In genomic region chr21:43414576-43414975, GRCh38 we compare ENCODE assay signal across 7 cellular contexts. TPM values are rescaled to one million over a fixed set of nuclear protein-coding genes. Genes with fewer than 3 reads are reported as not detected.
DNase-seq lines count a peak whose midpoint lies in the region; ATAC-seq, FAIRE-seq and TF ChIP-seq lines count a peak whose summit lies in the region.
"Not testable (repeated sequence)": the region's sequence is repeated elsewhere in the genome, so short reads cannot be mapped to it uniquely, and the experiment has no call there.

No MANE protein-coding gene starts in this region.

- BruUV-seq in GM12878 (replicated peaks; lab: Mats Ljungman, UMichigan), result not testable (repeated sequence)

- DNase-seq in CD8-positive, alpha-beta T cell; T-helper 17 cell; activated CD8-positive, alpha-beta T cell treated with anti-CD3 and anti-CD28 coated beads for 36 hours; activated naive CD4-positive, alpha-beta T cell treated with anti-CD3 and anti-CD28 coated beads for 36 hours; GM12878 (ENCODE audit: low read depth, low spot score); memory B cell (ENCODE audit: low spot score in 2 of 2); stimulated activated naive B cell treated with anti-CD40 and anti-IgM and Interleukin-4, amounts not matched to agents 10 μg/mL and 1 μg/mL and 100 μg/mL, for 72 hours: not testable (repeated sequence)

- WGBS in GM12878 (ENCODE audit: insufficient coverage, insufficient replicate concordance, low lambda C conversion rate, missing lambda C conversion rate), result no CpG with 5 or more reads among the region's 5 CpGs

- RAD21 ChIA-PET in GM12878 (lab: Charles Lee; ENCODE audit: unreplicated experiment), result not testable (repeated sequence)

- TF ChIP-seq POLR2A in GM12878 (IDR thresholded peaks at IDR 0.05; ENCODE audit: low read depth, low read length), result not testable (repeated sequence)

- not testable (repeated sequence) for H3K36me3 Mint-ChIP-seq in CD8-positive, alpha-beta T cell; T-helper 17 cell (ENCODE audit: low read depth); activated CD8-positive, alpha-beta T cell treated with anti-CD3 and anti-CD28 coated beads for 36 hours (ENCODE audit: low read depth); activated naive CD4-positive, alpha-beta T cell treated with anti-CD3 and anti-CD28 coated beads for 36 hours (ENCODE audit: low read depth); memory B cell; stimulated activated naive B cell treated with anti-CD40 and anti-IgM and Interleukin-4, amounts not matched to agents 10 μg/mL and 1 μg/mL and 100 μg/mL, for 72 hours

- SMC1A ChIA-PET in GM12878 (lab: Charles Lee; ENCODE audit: uncharacterized antibody, unreplicated experiment), result not testable (repeated sequence)

- H3K27ac Mint-ChIP-seq in CD8-positive, alpha-beta T cell, result peak overlapping the region; percentile 88
- H3K27ac Mint-ChIP-seq in T-helper 17 cell; memory B cell; stimulated activated naive B cell treated with anti-CD40 and anti-IgM and Interleukin-4, amounts not matched to agents 10 μg/mL and 1 μg/mL and 100 μg/mL, for 72 hours: not testable (repeated sequence)
- peak overlapping the region; percentile 59 for H3K27ac Mint-ChIP-seq in activated CD8-positive, alpha-beta T cell treated with anti-CD3 and anti-CD28 coated beads for 36 hours
- peak overlapping the region; percentile 61 for H3K27ac Mint-ChIP-seq in activated naive CD4-positive, alpha-beta T cell treated with anti-CD3 and anti-CD28 coated beads for 36 hours

- TF ChIP-seq CTCF in CD8-positive, alpha-beta T cell (IDR thresholded peaks at IDR 0.05); activated CD8-positive, alpha-beta T cell treated with anti-CD3 and anti-CD28 coated beads for 36 hours (IDR thresholded peaks at IDR 0.05); GM12878 (IDR thresholded peaks at IDR 0.05 in 2 of 3, conservative IDR thresholded peaks at IDR 0.05 in 1 of 3; ENCODE audit: control insufficient read depth in 2 of 3, extremely low read depth in 1 of 3, insufficient read depth in 1 of 3, low read depth in 3 of 3, low read length in 3 of 3): not testable (repeated sequence)

- ATAC-seq in CD8-positive, alpha-beta T cell, result peak; percentile 58
- ATAC-seq in T-helper 17 cell (peak; percentile 68), GM12878 (peak; percentile 11; the same call in 2 of the 3 replicates), memory B cell (ENCODE audit: low read depth) (peak; percentile 7)
- peak; percentile 25 for ATAC-seq in activated CD8-positive, alpha-beta T cell treated with anti-CD3 and anti-CD28 coated beads for 36 hours
- peak; percentile 7 to 12 for ATAC-seq in stimulated activated naive B cell treated with anti-CD40 and anti-IgM and Interleukin-4, amounts not matched to agents 10 μg/mL and 1 μg/mL and 100 μg/mL, for 72 hours (replicated peaks)

- H3K79me2 ChIP-seq in GM12878 (ENCODE audit: control insufficient read depth, insufficient read depth, low read length), result not testable (repeated sequence)

- intact Hi-C loops in CD8-positive, alpha-beta T cell (cut with DNase I, micrococcal nuclease); activated CD8-positive, alpha-beta T cell treated with anti-CD3 and anti-CD28 coated beads for 36 hours (cut with micrococcal nuclease); activated naive CD4-positive, alpha-beta T cell treated with anti-CD3 and anti-CD28 coated beads for 36 hours (cut with micrococcal nuclease); GM12878 (cut with micrococcal nuclease; ENCODE audit: unreplicated experiment): not testable (repeated sequence)

- not testable (repeated sequence) for H3K36me3 ChIP-seq in CD8-positive, alpha-beta T cell (ENCODE audit: insufficient read depth, low read length); GM12878 (ENCODE audit: control insufficient read depth in 2 of 2, insufficient read depth in 2 of 2, low read length in 1 of 2)

- not testable (repeated sequence) for H3K27ac ChIP-seq in CD8-positive, alpha-beta T cell (ENCODE audit: low read depth, low read length); GM12878 (ENCODE audit: control insufficient read depth, insufficient read depth)

- not testable (repeated sequence) for H3K27me3 Mint-ChIP-seq in CD8-positive, alpha-beta T cell (ENCODE audit: low read depth); T-helper 17 cell; activated CD8-positive, alpha-beta T cell treated with anti-CD3 and anti-CD28 coated beads for 36 hours; activated naive CD4-positive, alpha-beta T cell treated with anti-CD3 and anti-CD28 coated beads for 36 hours (ENCODE audit: low read depth); memory B cell; stimulated activated naive B cell treated with anti-CD40 and anti-IgM and Interleukin-4, amounts not matched to agents 10 μg/mL and 1 μg/mL and 100 μg/mL, for 72 hours

- POLR2A ChIA-PET in CD8-positive, alpha-beta T cell (lab: Charles Lee); activated CD8-positive, alpha-beta T cell treated with anti-CD3 and anti-CD28 coated beads for 36 hours (lab: Charles Lee); GM12878 (lab: Charles Lee): not testable (repeated sequence)

- H3K4me3 ChIP-seq in CD8-positive, alpha-beta T cell (ENCODE audit: low read depth, low read length); GM12878: not testable (repeated sequence)

- not testable (repeated sequence) for H2AFZ ChIP-seq in GM12878 (ENCODE audit: control insufficient read depth, low read depth, low read length)

- not testable (repeated sequence) for TF ChIP-seq EP300 in GM12878 (IDR thresholded peaks at IDR 0.05; ENCODE audit: borderline replicate concordance in 1 of 2, control insufficient read depth in 1 of 2, low read depth in 2 of 2, low read length in 2 of 2)

- in situ Hi-C loops in GM12878 (cut with MboI), result not testable (repeated sequence)

- not testable (repeated sequence) for H3K4me1 Mint-ChIP-seq in CD8-positive, alpha-beta T cell (ENCODE audit: low read depth); T-helper 17 cell; activated CD8-positive, alpha-beta T cell treated with anti-CD3 and anti-CD28 coated beads for 36 hours (ENCODE audit: low read depth); activated naive CD4-positive, alpha-beta T cell treated with anti-CD3 and anti-CD28 coated beads for 36 hours (ENCODE audit: low read depth); memory B cell; stimulated activated naive B cell treated with anti-CD40 and anti-IgM and Interleukin-4, amounts not matched to agents 10 μg/mL and 1 μg/mL and 100 μg/mL, for 72 hours

- not testable (repeated sequence) for H3K27me3 ChIP-seq in CD8-positive, alpha-beta T cell (ENCODE audit: insufficient read depth, low read length); GM12878 (replicated peaks in 1 of 2; ENCODE audit: control insufficient read depth in 2 of 2, insufficient read depth in 2 of 2, low read length in 1 of 2)

- not testable (repeated sequence) for H3K9me3 Mint-ChIP-seq in CD8-positive, alpha-beta T cell; activated CD8-positive, alpha-beta T cell treated with anti-CD3 and anti-CD28 coated beads for 36 hours; activated naive CD4-positive, alpha-beta T cell treated with anti-CD3 and anti-CD28 coated beads for 36 hours; memory B cell; stimulated activated naive B cell treated with anti-CD40 and anti-IgM and Interleukin-4, amounts not matched to agents 10 μg/mL and 1 μg/mL and 100 μg/mL, for 72 hours

- H3K4me2 ChIP-seq in GM12878 (ENCODE audit: control insufficient read depth, insufficient read depth), result not testable (repeated sequence)

- not testable (repeated sequence) for TF ChIP-seq RAD21 in GM12878 (IDR thresholded peaks at IDR 0.05; ENCODE audit: insufficient read depth, low read depth, low read length)

- H3K4me1 ChIP-seq in CD8-positive, alpha-beta T cell (ENCODE audit: insufficient read depth, low read length); GM12878 (ENCODE audit: control insufficient read depth, insufficient read depth, low read length): not testable (repeated sequence)

- H4K20me1 ChIP-seq in GM12878 (ENCODE audit: control insufficient read depth, insufficient read depth), result not testable (repeated sequence)

- H3K4me3 Mint-ChIP-seq in CD8-positive, alpha-beta T cell; activated CD8-positive, alpha-beta T cell treated with anti-CD3 and anti-CD28 coated beads for 36 hours; activated naive CD4-positive, alpha-beta T cell treated with anti-CD3 and anti-CD28 coated beads for 36 hours; memory B cell; stimulated activated naive B cell treated with anti-CD40 and anti-IgM and Interleukin-4, amounts not matched to agents 10 μg/mL and 1 μg/mL and 100 μg/mL, for 72 hours: not testable (repeated sequence)
- peak overlapping the region; percentile 28 for H3K4me3 Mint-ChIP-seq in T-helper 17 cell

- H3K9ac ChIP-seq in GM12878 (ENCODE audit: control insufficient read depth, insufficient read depth, low read length), result not testable (repeated sequence)

- peak; percentile 80 for FAIRE-seq in GM12878 (lab: Jason Lieb, UNC)

- H3K9me3 ChIP-seq in CD8-positive, alpha-beta T cell (ENCODE audit: low read length); T-helper 17 cell (ENCODE audit: control insufficient read depth, low read length, poor library complexity, severe bottlenecking); GM12878 (replicated peaks; ENCODE audit: control insufficient read depth, insufficient read depth, low read length): not testable (repeated sequence)

- CTCF ChIA-PET in CD8-positive, alpha-beta T cell (lab: Charles Lee); activated CD8-positive, alpha-beta T cell treated with anti-CD3 and anti-CD28 coated beads for 36 hours (lab: Charles Lee); activated naive CD4-positive, alpha-beta T cell treated with anti-CD3 and anti-CD28 coated beads for 36 hours (lab: Charles Lee); GM12878 (lab: Yijun Ruan, JAX): not testable (repeated sequence)

RNA-seq across cellular contexts. Expression of gene SIK1, which starts 12.4 kb away (rescaled TPM):
- 100 to 1,000 TPM; 716 to 734 TPM for total RNA-seq in CD8-positive, alpha-beta T cell
- total RNA-seq in T-helper 17 cell (100 to 1,000 TPM; 229 to 266 TPM), GM12878 (2014; rRNA removed) (0.16 and 0.40 TPM in 2 replicates), GM12878 (2014; rRNA removed; fragmentation: Illumina TruSeq; extraction: Trizol) (0.83 and 1.5 TPM in 2 replicates), GM12878 (2021) (7.0 and 7.3 TPM in 2 replicates)
- 10 to 100 TPM; 23.8 to 27.3 TPM for total RNA-seq in activated CD8-positive, alpha-beta T cell treated with anti-CD3 and anti-CD28 coated beads for 36 hours
- 1 to 10 TPM; 5.1 to 5.2 TPM for total RNA-seq in activated naive CD4-positive, alpha-beta T cell treated with anti-CD3 and anti-CD28 coated beads for 36 hours
- 10.5 and 12.9 TPM in 2 replicates for total RNA-seq in GM12878 (2013; cell fraction: nucleolus; rRNA removed)
- polyA plus RNA-seq in GM12878 (2011; ENCODE audit: low read depth), result 0.75 TPM
- polyA plus RNA-seq in GM12878 (2011; rRNA removed) (3.1 and 3.6 TPM in 2 replicates), GM12878 (2014; fragmentation: Illumina TruSeq; extraction: Trizol) (5.5 and 8.3 TPM in 2 replicates), GM12878 (2014; fragmentation: Nextera tagmentation; extraction: Ambion mirVana) (under 1 TPM; 0.03 to 0.05 TPM), GM12878 (2014; rRNA removed) (0.96 and 2.8 TPM in 2 replicates), GM12878 (2016; fragmentation: Nextera tagmentation; extraction: Ambion mirVana) (not detected)
- 0.33 and 1.8 TPM in 2 replicates for polyA plus RNA-seq in GM12878 (2011; cell fraction: cytosol; rRNA removed)
- polyA plus RNA-seq in GM12878 (2011; cell fraction: nucleus; rRNA removed), result 1.8 and 2.6 TPM in 2 replicates
- 0.56 and 1.9 TPM in 2 replicates for polyA plus RNA-seq in GM12878 (2012)
- polyA minus RNA-seq in GM12878 (2011; rRNA and poly(A)+ RNA removed), result 1.5 and 2.9 TPM in 2 replicates
- 5.5 and 7.7 TPM in 2 replicates for polyA minus RNA-seq in GM12878 (2011; cell fraction: cytosol; rRNA and poly(A)+ RNA removed)
- polyA minus RNA-seq in GM12878 (2011; cell fraction: nucleus; rRNA and poly(A)+ RNA removed), result 1.8 and 6.9 TPM in 2 replicates

Comparison
In these comparisons a context has a peak if more than half of its experiments do, and no peak if none do; other contexts are left out.
1. ATAC-seq: peak in every context shown above with its lines; median percentile 68 in T-helper 17 cell; 58 in CD8-positive, alpha-beta T cell; 25 in activated CD8-positive, alpha-beta T cell treated with anti-CD3 and anti-CD28 coated beads for 36 hours; 11 in GM12878; 10 in stimulated activated naive B cell treated with anti-CD40 and anti-IgM and Interleukin-4, amounts not matched to agents 10 μg/mL and 1 μg/mL and 100 μg/mL, for 72 hours; 7 in memory B cell.
2. RNA of gene SIK1, which starts 12.4 kb away (total RNA-seq): 716 to 734 TPM in CD8-positive, alpha-beta T cell and 229 to 266 TPM in T-helper 17 cell; 23.8 to 27.3 TPM in activated CD8-positive, alpha-beta T cell treated with anti-CD3 and anti-CD28 coated beads for 36 hours, 5.1 to 5.2 TPM in activated naive CD4-positive, alpha-beta T cell treated with anti-CD3 and anti-CD28 coated beads for 36 hours and 0.16 to 12.9 TPM in GM12878; every median in the first group is over 4 times any median in the second.